23 cellular contexts compared by ENCODE assay signal in the genomic region with DNA sequence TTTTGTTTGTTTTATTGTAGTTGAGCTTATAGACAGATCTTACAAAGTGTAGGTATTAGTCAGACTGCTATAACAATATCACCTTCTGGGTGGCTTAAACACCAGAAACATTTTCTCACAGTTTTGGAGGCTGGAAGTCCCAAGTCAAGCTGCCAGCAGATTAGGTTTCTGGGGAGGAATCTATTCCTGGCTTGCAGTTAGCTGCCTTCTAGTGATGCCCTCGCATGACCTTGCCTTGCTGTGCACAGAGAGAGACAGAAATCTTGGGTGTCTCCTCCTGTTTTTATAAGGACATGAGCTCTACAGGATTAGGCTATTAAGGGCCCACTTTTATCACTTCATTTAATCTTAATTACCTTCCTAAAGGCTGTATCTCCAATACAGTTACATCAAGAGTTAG.
"Had no signal": no experiment of that assay in that cellular context is flagged by ENCODE, and none has a peak within 500 bp of the region (broad histone marks: within the 10 kb centered on the region; RNA-seq: fewer than 3 reads in every experiment).

No MANE protein-coding gene starts in this region.

- H3K9me3 ChIP-seq: lower lobe of right lung, ovary, right lobe of liver, suprapubic skin, tibial artery, upper lobe of left lung, uterus had no signal

- H3K27ac ChIP-seq: coronary artery, foreskin keratinocyte, hepatocyte, lower lobe of right lung, neural progenitor cell, ovary, right lobe of liver, suprapubic skin, tibial artery, upper lobe of left lung, uterus had no signal

- ATAC-seq: left lobe of liver; lower lobe of right lung; natural killer cell treated with Interleukin-12 subunit alpha and Interleukin-12 subunit beta and Interleukin-15 and Interleukin-18, amount 100 ng/mL, for 72 hours; right lobe of liver; stimulated activated effector memory CD8-positive, alpha-beta T cell treated with anti-CD3 and anti-CD28 coated beads, Interleukin-12 subunit alpha, Interleukin-12 subunit beta, amount 100 ng/mL, for 72 hours; stimulated activated naive CD8-positive, alpha-beta T cell treated with anti-CD3 and anti-CD28 coated beads, Interleukin-15, Interleukin-2, amounts not matched to agents 100 U/mL and 50 U/mL, for 24 hours had no signal

- H3K36me3 ChIP-seq: lower lobe of right lung, neural progenitor cell, ovary, right lobe of liver, suprapubic skin, tibial artery, upper lobe of left lung, uterus had no signal

- DNase-seq: effector CD4-positive, alpha-beta T cell; endodermal cell; erythroblast; lower lobe of right lung; mesenchymal stem cell; midbrain; nucleus accumbens; ovary; right lobe of liver; stimulated activated CD4-positive, alpha-beta T cell treated with anti-CD3 and anti-CD28 coated beads, Interleukin-4, amount 100 ng/mL, for 1 hour; stimulated activated CD8-positive, alpha-beta memory T cell treated with anti-CD3 and anti-CD28 coated beads, Interleukin-4, amount 100 ng/mL, for 48 hours; stimulated activated naive CD8-positive, alpha-beta T cell treated with anti-CD3 and anti-CD28 coated beads, Interleukin-15, Interleukin-2, amounts not matched to agents 100 U/mL and 50 U/mL, for 24 hours; tibial artery; upper lobe of left lung; uterus had no signal

- H3K4me1 ChIP-seq: foreskin keratinocyte, lower lobe of right lung, neural progenitor cell, right lobe of liver, suprapubic skin, tibial artery, upper lobe of left lung, uterus had no signal

- H3K27me3 ChIP-seq: foreskin keratinocyte, hepatocyte, neural progenitor cell, ovary, right lobe of liver, suprapubic skin, tibial artery, upper lobe of left lung, uterus had no signal

- H3K4me3 ChIP-seq: coronary artery, hepatocyte, lower lobe of right lung, neural progenitor cell, ovary, right lobe of liver, suprapubic skin, tibial artery, upper lobe of left lung, uterus had no signal
